Comparison of ENCODE assay signal across 17 cellular contexts in the genomic region with DNA sequence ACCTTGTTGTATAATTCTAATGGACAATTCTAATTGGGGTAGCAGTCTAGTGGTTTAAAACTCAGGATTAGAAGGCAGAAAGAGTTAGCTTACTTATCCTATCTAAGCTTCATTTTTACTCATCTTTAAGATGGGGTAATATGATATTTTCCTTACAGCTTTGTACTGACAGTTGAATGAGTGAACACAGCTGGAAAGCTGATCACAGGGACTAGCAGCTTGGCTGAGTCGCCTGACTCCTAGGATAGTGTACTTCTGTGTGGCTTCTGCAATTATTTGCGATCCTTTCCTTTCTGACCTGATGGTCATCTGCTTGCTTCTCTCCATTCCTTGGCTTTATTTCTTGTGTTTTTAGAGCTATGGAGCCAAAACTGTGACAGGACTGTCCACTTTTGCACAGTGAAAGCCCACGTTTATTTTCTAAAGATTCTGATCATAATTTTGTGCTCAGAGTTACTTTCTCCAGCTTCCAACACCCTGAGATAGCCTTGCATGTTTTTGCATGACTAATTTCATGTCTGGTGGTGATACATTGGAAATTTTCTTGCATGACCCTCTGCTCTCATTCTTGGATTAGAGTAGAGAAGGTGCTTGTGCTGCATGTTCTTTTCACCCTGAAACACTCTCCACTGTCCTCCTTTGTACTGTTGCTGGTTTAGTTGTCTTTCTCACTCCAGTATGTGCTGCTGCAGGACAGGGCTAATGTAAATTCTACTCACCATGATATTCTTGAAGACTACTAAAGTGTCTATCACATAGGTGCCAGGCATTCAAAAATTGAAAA.
DNase-seq lines count a peak whose midpoint lies in the region; ATAC-seq and TF ChIP-seq lines count a peak whose summit lies in the region.
"Had no signal": no experiment of that assay in that cellular context is flagged by ENCODE, and none has a peak within 500 bp of the region (broad histone marks: within the 10 kb centered on the region; RNA-seq: fewer than 3 reads in every experiment).

No MANE protein-coding gene starts in this region.

- no peaks in the 10 kb centered on the region for H4K20me1 ChIP-seq in fibroblast of lung (ENCODE audit: control insufficient read depth, extremely low read depth, insufficient read depth, low read length)

- H3K9ac ChIP-seq in fibroblast of lung (ENCODE audit: insufficient read depth, low read length), result no peak overlapping the region

- H3K27me3 Mint-ChIP-seq in activated CD8-positive, alpha-beta T cell treated with anti-CD3 and anti-CD28 coated beads for 36 hours, result no peaks in the 10 kb centered on the region
- peaks cover 2% of the 10 kb centered on the region for H3K27me3 Mint-ChIP-seq in activated CD8-positive, alpha-beta T cell treated with anti-CD3 and anti-CD28 coated beads, Interleukin-2, amount 10 ng/mL, durations not matched to agents 7 days and 5 days (ENCODE audit: low read depth)
- H3K27me3 Mint-ChIP-seq: stimulated activated naive B cell treated with anti-CD40 and anti-IgM and Interleukin-4, amounts not matched to agents 10 μg/mL and 1 μg/mL and 100 μg/mL, for 72 hours had no signal

- H2AFZ ChIP-seq in fibroblast of lung (ENCODE audit: low read length), result peak overlapping the region; percentile 33
- H2AFZ ChIP-seq: PC-9 had no signal

- POLR2A ChIA-PET in activated CD8-positive, alpha-beta T cell treated with anti-CD3 and anti-CD28 coated beads for 36 hours (lab: Charles Lee), result interaction anchor here (1.0 kb wide), 1 partner anchor 190 kb away, joined by 3 read pairs; no protein-coding TSS in a partner anchor
- POLR2A ChIA-PET in activated CD8-positive, alpha-beta T cell treated with anti-CD3 and anti-CD28 coated beads, Interleukin-2, amount 10 ng/mL, durations not matched to agents 7 days and 5 days (lab: Charles Lee), result interaction anchor here (0.6 kb wide), 1 partner anchor 486 kb away, joined by 3 read pairs; no protein-coding TSS in a partner anchor

- no peak overlapping the region for H3K4me3 Mint-ChIP-seq in activated CD8-positive, alpha-beta T cell treated with anti-CD3 and anti-CD28 coated beads for 36 hours
- H3K4me3 Mint-ChIP-seq in activated CD8-positive, alpha-beta T cell treated with anti-CD3 and anti-CD28 coated beads, Interleukin-2, amount 10 ng/mL, durations not matched to agents 7 days and 5 days, result no peak overlapping the region
- H3K4me3 Mint-ChIP-seq: stimulated activated naive B cell treated with anti-CD40 and anti-IgM and Interleukin-4, amounts not matched to agents 10 μg/mL and 1 μg/mL and 100 μg/mL, for 72 hours; T-helper 1 cell treated with Interleukin-12 subunit alpha and Interleukin-12 subunit beta and Interleukin-4 antibody, amounts not matched to agents 30 μg/mL and 1 μg/mL, for 36 hours had no signal

- H3K4me3 ChIP-seq in fibroblast of lung (replicated peaks in 1 of 4; ENCODE audit: control extremely low read depth in 1 of 4, insufficient read depth in 1 of 4, low read depth in 3 of 4, low read length in 4 of 4) (peak overlapping the region in 1 of 4 experiments; percentile 36), skeletal muscle cell (ENCODE audit: low read depth, low read length) (no peak overlapping the region)
- H3K4me3 ChIP-seq: PC-9, psoas muscle had no signal

- intact Hi-C loops in activated CD8-positive, alpha-beta T cell treated with anti-CD3 and anti-CD28 coated beads for 36 hours (cut with micrococcal nuclease), result loop anchor here (10.0 kb wide), 1 partner anchor 321 kb away; no protein-coding TSS in a partner anchor

- no peak for TF ChIP-seq CTCF in activated CD8-positive, alpha-beta T cell treated with anti-CD3 and anti-CD28 coated beads for 36 hours (IDR thresholded peaks at IDR 0.05)
- no peak for TF ChIP-seq CTCF in fibroblast of lung (conservative IDR thresholded peaks at IDR 0.05 in 1 of 2, IDR thresholded peaks at IDR 0.05 in 1 of 2; ENCODE audit: low read depth in 1 of 2, low read length in 2 of 2)

- no peaks in the 10 kb centered on the region for H3K27me3 ChIP-seq in fibroblast of lung (ENCODE audit: control insufficient read depth, insufficient read depth, low read length)

- H3K4me2 ChIP-seq in fibroblast of lung (ENCODE audit: extremely low read depth, insufficient read depth, low read length), result peak overlapping the region; percentile 65
- H3K4me2 ChIP-seq: PC-9 had no signal

- no peak for DNase-seq in activated CD8-positive, alpha-beta T cell treated with anti-CD3 and anti-CD28 coated beads for 36 hours
- no peak for DNase-seq in activated CD8-positive, alpha-beta T cell treated with anti-CD3 and anti-CD28 coated beads, Interleukin-2, amount 10 ng/mL, durations not matched to agents 7 days and 5 days
- DNase-seq in RPMI7951 (ENCODE audit: low read depth) (peak; percentile 62), fibroblast of lung (ENCODE audit: low read depth in 2 of 2) (peak; percentile 47 to 88), skeletal muscle cell (ENCODE audit: low read depth) (peak; percentile 29), GF-D8 (lab: John Stamatoyannopoulos, UW) (no peak), DMS53 (lab: John Stamatoyannopoulos, UW) (no peak)
- DNase-seq: activated CD4-positive, alpha-beta T cell treated with anti-CD3 and anti-CD28 coated beads, Interleukin-2, amount 50 U/mL, for 1 hour; activated naive CD4-positive, alpha-beta T cell treated with anti-CD3 and anti-CD28 coated beads, Interleukin-2, amount 50 U/mL, for 16 hours; H7; PC-9; psoas muscle; stimulated activated CD4-positive, alpha-beta T cell treated with anti-CD3 and anti-CD28 coated beads, Interleukin-2, amount 100 ng/mL, for 48 hours; stimulated activated naive B cell treated with anti-CD40 and anti-IgM and Interleukin-4, amounts not matched to agents 10 μg/mL and 1 μg/mL and 100 μg/mL, for 72 hours had no signal

- H3K36me3 Mint-ChIP-seq in activated CD8-positive, alpha-beta T cell treated with anti-CD3 and anti-CD28 coated beads for 36 hours (ENCODE audit: low read depth), result no peaks in the 10 kb centered on the region
- H3K36me3 Mint-ChIP-seq in activated CD8-positive, alpha-beta T cell treated with anti-CD3 and anti-CD28 coated beads, Interleukin-2, amount 10 ng/mL, durations not matched to agents 7 days and 5 days (ENCODE audit: low read depth), result no peaks in the 10 kb centered on the region

- H3K4me1 Mint-ChIP-seq in activated CD8-positive, alpha-beta T cell treated with anti-CD3 and anti-CD28 coated beads for 36 hours (ENCODE audit: low read depth), result peaks cover 14% of the 10 kb centered on the region
- peaks cover 4% of the 10 kb centered on the region for H3K4me1 Mint-ChIP-seq in activated CD8-positive, alpha-beta T cell treated with anti-CD3 and anti-CD28 coated beads, Interleukin-2, amount 10 ng/mL, durations not matched to agents 7 days and 5 days (ENCODE audit: low read depth)
- H3K4me1 Mint-ChIP-seq: stimulated activated naive B cell treated with anti-CD40 and anti-IgM and Interleukin-4, amounts not matched to agents 10 μg/mL and 1 μg/mL and 100 μg/mL, for 72 hours had no signal

- H3K9me3 ChIP-seq in fibroblast of lung (ENCODE audit: control insufficient read depth, insufficient read depth, low read depth, low read length), result no peaks in the 10 kb centered on the region
- H3K9me3 ChIP-seq: psoas muscle had no signal

- no peaks in the 10 kb centered on the region for H3K36me3 ChIP-seq in fibroblast of lung (ENCODE audit: control insufficient read depth, insufficient read depth, low read length)

- no peak overlapping the region for H3K27ac ChIP-seq in fibroblast of lung (ENCODE audit: insufficient read depth, low read length)
- H3K27ac ChIP-seq: HL-60, PC-9, psoas muscle had no signal

- no peak overlapping the region for H3K27ac Mint-ChIP-seq in activated CD8-positive, alpha-beta T cell treated with anti-CD3 and anti-CD28 coated beads for 36 hours
- H3K27ac Mint-ChIP-seq in activated CD8-positive, alpha-beta T cell treated with anti-CD3 and anti-CD28 coated beads, Interleukin-2, amount 10 ng/mL, durations not matched to agents 7 days and 5 days, result no peak overlapping the region
- H3K27ac Mint-ChIP-seq: stimulated activated naive B cell treated with anti-CD40 and anti-IgM and Interleukin-4, amounts not matched to agents 10 μg/mL and 1 μg/mL and 100 μg/mL, for 72 hours; T-helper 1 cell treated with Interleukin-12 subunit alpha and Interleukin-12 subunit beta and Interleukin-4 antibody, amounts not matched to agents 30 μg/mL and 1 μg/mL, for 36 hours had no signal

- CTCF ChIA-PET in activated CD8-positive, alpha-beta T cell treated with anti-CD3 and anti-CD28 coated beads for 36 hours (lab: Charles Lee), result interaction anchor here (1.0 to 1.5 kb wide), 3 partner anchors 9 to 19 kb away, joined by 3 to 4 read pairs (median 3); no protein-coding TSS in a partner anchor
- CTCF ChIA-PET in activated CD8-positive, alpha-beta T cell treated with anti-CD3 and anti-CD28 coated beads, Interleukin-2, amount 10 ng/mL, durations not matched to agents 7 days and 5 days (lab: Charles Lee), result interaction anchor here (1.2 kb wide), 1 partner anchor 16 kb away, joined by 5 read pairs; no protein-coding TSS in a partner anchor

- peak; percentile 53 for ATAC-seq in activated CD8-positive, alpha-beta T cell treated with anti-CD3 and anti-CD28 coated beads for 36 hours
- no peak for ATAC-seq in activated CD8-positive, alpha-beta T cell treated with anti-CD3 and anti-CD28 coated beads, Interleukin-2, amount 10 ng/mL, durations not matched to agents 7 days and 5 days
- ATAC-seq in HG02678 (IDR thresholded peaks at IDR 0.05; ENCODE audit: unreplicated experiment), result no peak
- ATAC-seq: psoas muscle; stimulated activated naive B cell treated with anti-CD40 and anti-IgM and Interleukin-4, amounts not matched to agents 10 μg/mL and 1 μg/mL and 100 μg/mL, for 72 hours had no signal

- no peaks in the 10 kb centered on the region for H3K9me3 Mint-ChIP-seq in activated CD8-positive, alpha-beta T cell treated with anti-CD3 and anti-CD28 coated beads for 36 hours
- no peaks in the 10 kb centered on the region for H3K9me3 Mint-ChIP-seq in activated CD8-positive, alpha-beta T cell treated with anti-CD3 and anti-CD28 coated beads, Interleukin-2, amount 10 ng/mL, durations not matched to agents 7 days and 5 days (ENCODE audit: insufficient read depth)
- H3K9me3 Mint-ChIP-seq: T-helper 1 cell treated with Interleukin-12 subunit alpha and Interleukin-12 subunit beta and Interleukin-4 antibody, amounts not matched to agents 30 μg/mL and 1 μg/mL, for 36 hours had no signal

- H3K79me2 ChIP-seq in fibroblast of lung (ENCODE audit: control insufficient read depth, insufficient read depth, low read length), result no peaks in the 10 kb centered on the region

- peaks cover 6% of the 10 kb centered on the region for H3K4me1 ChIP-seq in fibroblast of lung (ENCODE audit: control insufficient read depth, extremely low read depth, insufficient read depth, low read length)
- H3K4me1 ChIP-seq: psoas muscle had no signal

Comparison
In these comparisons a context has a peak if more than half of its experiments do, and no peak if none do; other contexts are left out.
1. DNase-seq: peak in RPMI7951 (single experiment), fibroblast of lung (2 of 2) and skeletal muscle cell (single experiment); none in activated CD8-positive, alpha-beta T cell treated with anti-CD3 and anti-CD28 coated beads for 36 hours (single experiment), activated CD8-positive, alpha-beta T cell treated with anti-CD3 and anti-CD28 coated beads, Interleukin-2, amount 10 ng/mL, durations not matched to agents 7 days and 5 days (single experiment), GF-D8 (single experiment) and DMS53 (single experiment).